Comparison of ENCODE assay signal across 9 cellular contexts in genomic region chr18:49486959-49487710, GRCh38. TPM values are rescaled to one million over a fixed set of nuclear protein-coding genes. Genes with fewer than 3 reads are reported as not detected.
A peak's percentile ranks its signal among the peaks of the same experiment; 100 is the strongest.
DNase-seq lines count a peak whose midpoint lies in the region; ATAC-seq, FAIRE-seq and TF ChIP-seq lines count a peak whose summit lies in the region.
"Had no signal": no experiment of that assay in that cellular context is flagged by ENCODE, and none has a peak within 500 bp of the region (broad histone marks: within the 10 kb centered on the region; RNA-seq: fewer than 3 reads in every experiment).

Gene C18orf32, minus strand, starts transcription at chr18:49487234. Its CDS starts 3,486 bp downstream, at chr18:49483748.

- TF ChIP-seq CTCF in AG09319 (IDR thresholded peaks at IDR 0.05; ENCODE audit: low read depth, low read length) = no peak
- no peak for TF ChIP-seq CTCF in kidney (IDR thresholded peaks at IDR 0.05; ENCODE audit: borderline replicate concordance, extremely low read depth, insufficient read depth)

- no peak for FAIRE-seq in kidney (lab: Jason Lieb, UNC)
- FAIRE-seq: endometrium had no signal

- H3K36me3 ChIP-seq in kidney (ENCODE audit: control insufficient read depth in 1 of 2, insufficient read depth in 2 of 2, low read length in 2 of 2) = peaks cover 23 to 38% of the 10 kb centered on the region in 2 donors

- peak within 1 kb of the TSS; percentile 38 to 86 for H3K9ac ChIP-seq in kidney (ENCODE audit: low read length in 2 of 2)

- H3K27ac ChIP-seq in kidney (ENCODE audit: low read depth in 2 of 2, low read length in 2 of 2) = peak within 1 kb of the TSS; percentile 85 to 91

- intact Hi-C loops in kidney (cut with DNase I) = no loop called here

- peak within 1 kb of the TSS; percentile 72 to 94 for H3K4me3 ChIP-seq in kidney (ENCODE audit: low read length in 2 of 2)

- peak; percentile 79 for DNase-seq in AG09319 (ENCODE audit: extremely low read depth, low read depth)
- peak; percentile 76 for DNase-seq in NCI-H446 treated with DMSO at 0.1 percent for 48 hours (lab: John Stamatoyannopoulos, UW)
- DNase-seq in cerebellar cortex (ENCODE audit: low spot score) = peak; percentile 95
- DNase-seq in kidney = peak; percentile 98
- DNase-seq in stimulated activated CD4-positive, alpha-beta T cell treated with anti-CD3 and anti-CD28 coated beads, Interleukin-15, amount 100 ng/mL, for 24 hours = peak; percentile 97

- peaks cover 8 to 21% of the 10 kb centered on the region in 2 donors for H3K4me1 ChIP-seq in kidney (ENCODE audit: control insufficient read depth in 1 of 2, insufficient read depth in 1 of 2, low read depth in 1 of 2, low read length in 2 of 2)

- H3K9me3 ChIP-seq in kidney (ENCODE audit: control insufficient read depth in 1 of 2, low read length in 2 of 2) = no peaks in the 10 kb centered on the region

- peak; percentile 96 for ATAC-seq in GM19035 (IDR thresholded peaks at IDR 0.05; ENCODE audit: unreplicated experiment)
- ATAC-seq in HG03354 (IDR thresholded peaks at IDR 0.05; ENCODE audit: poor library complexity, severe bottlenecking, unreplicated experiment) = peak; percentile 96
- ATAC-seq in activated CD4-positive, CD25-positive, alpha-beta regulatory T cell treated with anti-CD3 and anti-CD28 coated beads, Interleukin-2, amount 50 U/mL, for 24 hours = peak; percentile 92 to 93

RNA-seq across cellular contexts. Expression of gene C18orf32, which starts in this region (rescaled TPM):
- total RNA-seq in kidney = 58.6 TPM
- 120 TPM for polyA plus RNA-seq in kidney (ENCODE audit: insufficient read depth, low read depth, low replicate concordance)

Comparison
In these comparisons a context has a peak if more than half of its experiments do, and no peak if none do; other contexts are left out.
1. Peak in every context shown above with its lines: DNase-seq, ATAC-seq, H3K4me3 ChIP-seq and H3K27ac ChIP-seq.